In the genomic region with DNA sequence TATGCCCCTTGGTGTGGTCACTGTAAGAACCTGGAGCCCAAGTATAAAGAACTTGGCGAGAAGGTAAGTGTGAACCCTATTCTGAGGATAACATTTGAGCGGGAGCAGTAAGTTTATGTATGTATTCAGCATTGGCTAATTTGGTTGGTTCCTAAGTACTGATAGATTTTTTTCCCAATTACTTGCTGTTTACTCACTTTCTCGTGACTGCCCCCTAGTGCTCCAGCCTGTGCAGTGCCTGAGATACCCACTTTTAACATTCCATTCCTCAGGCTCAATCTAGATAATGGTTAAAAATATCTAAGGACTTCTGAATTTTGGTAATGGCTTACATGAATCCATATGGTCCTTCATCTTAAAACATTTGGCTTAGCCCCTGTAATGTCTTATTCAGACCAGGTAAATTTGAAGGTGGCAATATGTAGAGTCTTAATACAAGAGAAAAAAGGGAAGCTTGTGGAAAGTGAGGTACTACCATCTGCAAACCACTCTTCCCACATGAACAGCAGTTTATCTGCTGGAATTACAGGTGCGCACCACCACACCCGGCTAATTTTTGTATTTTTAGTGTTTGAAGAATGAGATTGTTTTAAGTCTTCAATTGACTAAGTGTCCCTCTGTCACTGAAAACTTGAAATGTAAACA, we compare ENCODE assay signal across 8 cellular contexts. TPM values are rescaled to one million over a fixed set of nuclear protein-coding genes. Genes with fewer than 3 reads are reported as not detected.
DNase-seq lines count a peak whose midpoint lies in the region; ATAC-seq and TF ChIP-seq lines count a peak whose summit lies in the region.

No MANE protein-coding gene starts in this region.

- no peaks in the 10 kb centered on the region for H3K9me3 ChIP-seq in H9 (ENCODE audit: control insufficient read depth, low read depth, low read length)
- H3K9me3 ChIP-seq in Peyer's patch, result no peaks in the 10 kb centered on the region

- H3K56ac ChIP-seq in H9 (ENCODE audit: insufficient read length, low read depth, low read length), result no peak overlapping the region

- H3K9me3 Mint-ChIP-seq in H9, result no peaks in the 10 kb centered on the region
- no peaks in the 10 kb centered on the region for H3K9me3 Mint-ChIP-seq in progenitor cell of endocrine pancreas (ENCODE audit: low read depth)

- H3K4me3 Mint-ChIP-seq in H9, result no peak overlapping the region
- H3K4me3 Mint-ChIP-seq in progenitor cell of endocrine pancreas (ENCODE audit: low read depth), result no peak overlapping the region

- peak; percentile 24 for DNase-seq in BJ (ENCODE audit: low read depth)
- DNase-seq in H9, result peak; percentile 56
- DNase-seq in Peyer's patch, result peak; percentile 55 to 85 (median 72)
- DNase-seq in activated T-helper 1 cell treated with Interleukin-2 at 50 U/mL for 16 hours (ENCODE audit: low read depth), result peak; percentile 22
- peak; percentile 47 for DNase-seq in germinal center (ENCODE audit: low spot score)
- peak; percentile 33 for DNase-seq in progenitor cell of endocrine pancreas (ENCODE audit: low spot score, unreplicated experiment)

- H3K23ac ChIP-seq in H9 (ENCODE audit: insufficient read length, low read depth, low read length), result no peak overlapping the region

- no peak overlapping the region for H2BK20ac ChIP-seq in H9 (ENCODE audit: low read depth, low read length, poor library complexity, severe bottlenecking)

- peaks cover under 1% of the 10 kb centered on the region in 2 experiments; a peak in 3 of 4 replicates for H3K4me1 Mint-ChIP-seq in H9
- H3K4me1 Mint-ChIP-seq in progenitor cell of endocrine pancreas (ENCODE audit: low read depth), result no peaks in the 10 kb centered on the region

- peaks cover 14% of the 10 kb centered on the region for H3K36me3 ChIP-seq in BJ (ENCODE audit: control insufficient read depth, insufficient read depth, low read length)
- peaks cover 2 to 98% (median 4%) of the 10 kb centered on the region in 3 donors for H3K36me3 ChIP-seq in Peyer's patch

- ATAC-seq in GM21381 (IDR thresholded peaks at IDR 0.05; ENCODE audit: unreplicated experiment) (no peak), GM21717 (IDR thresholded peaks at IDR 0.05; ENCODE audit: unreplicated experiment) (no peak)

- H2AFZ ChIP-seq in H9 (ENCODE audit: low read length), result no peak overlapping the region

- H3K79me1 ChIP-seq in H9 (ENCODE audit: insufficient read depth, low read depth, low read length, poor library complexity, severe bottlenecking), result no peaks in the 10 kb centered on the region

- no peaks in the 10 kb centered on the region; the same call in 1 of the 2 replicates for H3K27me3 Mint-ChIP-seq in H9 (ENCODE audit: low read depth)
- no peaks in the 10 kb centered on the region for H3K27me3 Mint-ChIP-seq in progenitor cell of endocrine pancreas

- H3K23me2 ChIP-seq in H9 (ENCODE audit: insufficient read length, low read depth, low read length, poor library complexity, severe bottlenecking), result no peaks in the 10 kb centered on the region

- TF ChIP-seq POLR2A in Peyer's patch (IDR thresholded peaks at IDR 0.05), result no peak

- H3K27me3 ChIP-seq in BJ (ENCODE audit: control insufficient read depth, insufficient read depth, low read length) (no peaks in the 10 kb centered on the region), H9 (ENCODE audit: insufficient read depth, low read length) (no peaks in the 10 kb centered on the region), Peyer's patch (no peaks in the 10 kb centered on the region)

- H3K27ac ChIP-seq in H9 (ENCODE audit: insufficient read length, low read depth, low read length) (no peak overlapping the region), Peyer's patch (no peak overlapping the region)

- H3K4me3 ChIP-seq in BJ (ENCODE audit: low read depth, low read length) (no peak overlapping the region), Peyer's patch (no peak overlapping the region)

- H4K5ac ChIP-seq in H9 (ENCODE audit: insufficient read length, low read depth, low read length), result no peak overlapping the region

- H3K79me2 ChIP-seq in H9 (ENCODE audit: insufficient read depth, low read length), result no peaks in the 10 kb centered on the region

- no peak overlapping the region for H2BK120ac ChIP-seq in H9 (ENCODE audit: low read depth, low read length, poor library complexity, severe bottlenecking)

- H3K4me2 ChIP-seq in H9 (ENCODE audit: insufficient read depth, insufficient read length, low read length), result no peak overlapping the region

- H3K36me3 Mint-ChIP-seq in H9 (ENCODE audit: insufficient read depth in 1 of 3, low read depth in 3 of 3), result peaks cover 54 to 97% (median 80%) of the 10 kb centered on the region in 3 experiments; a peak in 6 of 7 replicates
- peaks cover 48% of the 10 kb centered on the region for H3K36me3 Mint-ChIP-seq in progenitor cell of endocrine pancreas (ENCODE audit: insufficient read depth)

- H3K14ac ChIP-seq in H9 (ENCODE audit: insufficient read depth, low read length), result no peak overlapping the region

- H3K9ac ChIP-seq in H9 (ENCODE audit: extremely low read depth, insufficient read length, low read length), result no peak overlapping the region

- no peak overlapping the region for H3K4ac ChIP-seq in H9 (ENCODE audit: low read depth, low read length)

- H4K8ac ChIP-seq in H9 (replicated peaks; ENCODE audit: insufficient read length, low read depth, low read length), result no peak overlapping the region

- H2BK15ac ChIP-seq in H9 (ENCODE audit: low read depth, low read length), result no peak overlapping the region

- H3K27ac Mint-ChIP-seq in H9 (0 out of 7 replicates have a peak overlapping the region, but pooled peaks of 1 of the 3 experiments have one; percentile 18), progenitor cell of endocrine pancreas (peak overlapping the region; percentile 59)

- H2AK5ac ChIP-seq in H9 (ENCODE audit: insufficient read length, low read length), result no peak overlapping the region

- TF ChIP-seq CTCF in BJ (IDR thresholded peaks at IDR 0.05; ENCODE audit: insufficient read depth, low read depth, low read length), result peak; percentile 90
- TF ChIP-seq CTCF in H9 (conservative IDR thresholded peaks at IDR 0.05), result peak; percentile 85
- TF ChIP-seq CTCF in Peyer's patch (IDR thresholded peaks at IDR 0.05), result peak; percentile 61 to 86 (median 76)
- TF ChIP-seq CTCF in progenitor cell of endocrine pancreas (IDR thresholded peaks at IDR 0.05; ENCODE audit: unreplicated experiment), result peak; percentile 82

- H2BK5ac ChIP-seq in H9 (ENCODE audit: insufficient read length, low read length), result no peak overlapping the region

- no peak overlapping the region for H3T11ph ChIP-seq in H9 (ENCODE audit: low read length)

- CTCF ChIA-PET in BJ (lab: Yijun Ruan, JAX), result interaction anchor here (0.6 to 1.9 kb wide), 7 partner anchors 10 to 395 kb away, joined by 3 to 10 read pairs (median 3); no protein-coding TSS in a partner anchor

- no peaks in the 10 kb centered on the region for H4K20me1 ChIP-seq in H9 (ENCODE audit: control insufficient read depth, insufficient read depth, insufficient read length)

- no peak overlapping the region for H2BK12ac ChIP-seq in H9 (ENCODE audit: insufficient read length, low read depth, low read length)

- no CpG with 5 or more reads among the region's 5 CpGs for WGBS in H9 (ENCODE audit: extremely low coverage, insufficient read length, low lambda C conversion rate)

- no peak overlapping the region for H3K18ac ChIP-seq in H9 (ENCODE audit: insufficient read length, low read depth, low read length)

- H3K4me1 ChIP-seq in H9 (ENCODE audit: insufficient read depth, low read length) (no peaks in the 10 kb centered on the region; the same call in 1 of the 2 replicates), Peyer's patch (peaks cover 0 to 10% (median 0%) of the 10 kb centered on the region in 4 donors)

- no peak overlapping the region for H4K91ac ChIP-seq in H9 (ENCODE audit: insufficient read length, low read depth, low read length)

- POLR2A ChIA-PET in BJ (lab: Charles Lee), result no interaction called here

RNA-seq across cellular contexts. Expression of a gene that starts 7.1 kb away (rescaled TPM):
- 1.2 and 2.0 TPM in 2 replicates for polyA plus RNA-seq in BJ (2011; rRNA removed)
- polyA minus RNA-seq in BJ (2011; rRNA and poly(A)+ RNA removed), result 2.8 and 3.0 TPM in 2 replicates
- total RNA-seq in H9 (2021), result 6.4 and 7.2 TPM in 2 replicates
- 10 to 100 TPM; 34.7 to 84.1 (median 73.2) TPM for total RNA-seq in Peyer's patch
- total RNA-seq in progenitor cell of endocrine pancreas, result 2.1 and 3.8 TPM in 2 replicates

RNA-seq across cellular contexts. Expression of a gene that starts 22.4 kb away (rescaled TPM):
- polyA plus RNA-seq in BJ (2011; rRNA removed), result 848 and 929 TPM in 2 replicates
- 367 and 640 TPM in 2 replicates for polyA minus RNA-seq in BJ (2011; rRNA and poly(A)+ RNA removed)
- total RNA-seq in H9 (2021), result 819 and 831 TPM in 2 replicates
- total RNA-seq in Peyer's patch, result 100 to 1,000 TPM; 647 to 897 (median 711) TPM
- 597 and 612 TPM in 2 replicates for total RNA-seq in progenitor cell of endocrine pancreas

RNA-seq across cellular contexts. Expression of a gene that starts 23.5 kb away (rescaled TPM):
- polyA plus RNA-seq in BJ (2011; rRNA removed), result 199 and 425 TPM in 2 replicates
- polyA minus RNA-seq in BJ (2011; rRNA and poly(A)+ RNA removed), result 17.3 and 35.9 TPM in 2 replicates
- total RNA-seq in H9 (2021) (524 and 536 TPM in 2 replicates), Peyer's patch (100 to 1,000 TPM in 2 of 4 donors, 10 to 100 TPM in 2; 28.9 to 136 (median 106) TPM), progenitor cell of endocrine pancreas (520 and 525 TPM in 2 replicates)

RNA-seq across cellular contexts. Expression of a gene that starts 30.3 kb away (rescaled TPM):
- 0.04 TPM in 1 of 2 replicates, not detected in the other for polyA plus RNA-seq in BJ (2011; rRNA removed)
- polyA minus RNA-seq in BJ (2011; rRNA and poly(A)+ RNA removed), result not detected in 2 replicates
- 0.17 and 0.26 TPM in 2 replicates for total RNA-seq in H9 (2021)
- not detected for total RNA-seq in Peyer's patch
- 0.33 and 0.36 TPM in 2 replicates for total RNA-seq in progenitor cell of endocrine pancreas

RNA-seq across cellular contexts. Expression of a gene that starts 30.7 kb away (rescaled TPM):
- 3.4 and 7.8 TPM in 2 replicates for polyA plus RNA-seq in BJ (2011; rRNA removed)
- polyA minus RNA-seq in BJ (2011; rRNA and poly(A)+ RNA removed), result 3.3 and 6.0 TPM in 2 replicates
- 25.4 and 25.9 TPM in 2 replicates for total RNA-seq in H9 (2021)
- total RNA-seq in Peyer's patch, result 10 to 100 TPM; 13.0 to 38.0 (median 21.5) TPM
- total RNA-seq in progenitor cell of endocrine pancreas, result 14.6 and 20.0 TPM in 2 replicates

Comparison
In these comparisons a context has a peak if more than half of its experiments do, and no peak if none do; other contexts are left out.
1. DNase-seq: peak in every context shown above with its lines; median percentile 72 in Peyer's patch; 56 in H9; 47 in germinal center; 33 in progenitor cell of endocrine pancreas; 24 in BJ; 22 in activated T-helper 1 cell treated with Interleukin-2 at 50 U/mL for 16 hours.